Comparison of ENCODE assay signal across 25 cellular contexts in genomic region chr18:10036479-10036878, GRCh38.
DNase-seq lines count a peak whose midpoint lies in the region; ATAC-seq and TF ChIP-seq lines count a peak whose summit lies in the region.
"Had no signal": no experiment of that assay in that cellular context is flagged by ENCODE, and none has a peak within 500 bp of the region (broad histone marks: within the 10 kb centered on the region; RNA-seq: fewer than 3 reads in every experiment).

No MANE protein-coding gene starts in this region.

- no peaks in the 10 kb centered on the region for H3K9me2 ChIP-seq in SK-N-SH

- no peaks in the 10 kb centered on the region for H3K79me2 ChIP-seq in SK-N-SH (ENCODE audit: insufficient read depth)

- H3K4me1 ChIP-seq in SK-N-SH (ENCODE audit: control insufficient read depth in 1 of 2, insufficient read depth in 2 of 2, low read depth in 1 of 2, low read length in 1 of 2) (no peaks in the 10 kb centered on the region; a peak in 1 of 4 replicates), body of pancreas (peaks cover 90% of the 10 kb centered on the region), thoracic aorta (ENCODE audit: control insufficient read depth in 1 of 2, low read depth in 2 of 2) (peaks cover 17 to 75% of the 10 kb centered on the region in 2 donors)

- no peak overlapping the region for H3K9ac ChIP-seq in SK-N-SH

- H3K4me1 Mint-ChIP-seq in nephron (peaks cover 23% of the 10 kb centered on the region), CD14-positive monocyte (peaks cover 18% of the 10 kb centered on the region)

- DNase-seq in SK-N-SH (no peak), body of pancreas (no peak), thoracic aorta (ENCODE audit: low spot score) (no peak), NCI-H1436 (lab: John Stamatoyannopoulos, UW) (no peak), HUDEP-2 (lab: John Stamatoyannopoulos, UW; ENCODE audit: unreplicated experiment in 76 of 76) (no peak), CD14-positive monocyte (ENCODE audit: low spot score) (no peak)
- DNase-seq: 8988T; activated CD4-positive, alpha-beta T cell treated with anti-CD3 and anti-CD28 coated beads for 36 hours; activated CD8-positive, alpha-beta memory T cell treated with anti-CD3 and anti-CD28 coated beads for 24 hours; activated naive CD4-positive, alpha-beta T cell treated with Interleukin-2 at 50 U/mL for 16 hours; activated T-cell treated with anti-CD3 and anti-CD28 coated beads, Interleukin-2, amount 50 U/mL, for 24 hours; amygdala; Kasumi-1; mesendoderm; NCI-H187 treated with DMSO at 0.1 percent for 48 hours; NCI-H526; RPMI8226; stimulated activated CD4-positive, alpha-beta T cell treated with anti-CD3 and anti-CD28 coated beads, Interleukin-15, amount 100 ng/mL, for 24 hours; stimulated activated naive CD8-positive, alpha-beta T cell treated with anti-CD3 and anti-CD28 coated beads, Interleukin-15, amount 100 ng/mL, for 72 hours; upper lobe of right lung had no signal

- H2AFZ ChIP-seq in SK-N-SH (ENCODE audit: low read depth) = 0 out of 2 replicates have a peak overlapping the region, but pooled peaks have one; percentile 58

- no peak for TF ChIP-seq RAD21 in SK-N-SH (IDR thresholded peaks at IDR 0.05; ENCODE audit: low read length)

- H3K27ac Mint-ChIP-seq in nephron (peak overlapping the region in 2 of 3 experiments; percentile 13 to 61), CD14-positive monocyte (no peak overlapping the region)
- H3K27ac Mint-ChIP-seq: activated CD4-positive, alpha-beta T cell treated with anti-CD3 and anti-CD28 coated beads for 36 hours; activated T-cell treated with anti-CD3 and anti-CD28 coated beads, Interleukin-2, amount 50 U/mL, for 24 hours; B cell; stimulated activated naive CD8-positive, alpha-beta T cell treated with anti-CD3 and anti-CD28 coated beads, Interleukin-15, amount 100 ng/mL, for 72 hours had no signal

- no peaks in the 10 kb centered on the region for H3K27me3 ChIP-seq in SK-N-SH (ENCODE audit: insufficient read depth)
- H3K27me3 ChIP-seq in body of pancreas = no peaks in the 10 kb centered on the region
- no peaks in the 10 kb centered on the region for H3K27me3 ChIP-seq in thoracic aorta (replicated peaks; ENCODE audit: insufficient read depth)
- H3K27me3 ChIP-seq: right atrium auricular region, upper lobe of right lung had no signal

- no peaks in the 10 kb centered on the region for H4K20me1 ChIP-seq in SK-N-SH (ENCODE audit: insufficient read depth)

- H3K9me3 Mint-ChIP-seq in nephron = peaks cover 8% of the 10 kb centered on the region
- peaks cover 0 to 9% (median 4%) of the 10 kb centered on the region in 7 donors for H3K9me3 Mint-ChIP-seq in CD14-positive monocyte

- WGBS in SK-N-SH (ENCODE audit: low lambda C conversion rate) = 75% methylated on average over 6 of the region's 6 CpGs
- 89 to 99% methylated on average over 5 to 6 of the region's 6 CpGs for WGBS in body of pancreas, 2 donors

- H3K4me3 ChIP-seq in SK-N-SH (ENCODE audit: low read depth in 2 of 2, low read length in 1 of 2) (no peak overlapping the region), body of pancreas (no peak overlapping the region), thoracic aorta (no peak overlapping the region)
- H3K4me3 ChIP-seq: GM12878, right atrium auricular region, upper lobe of right lung had no signal

- intact Hi-C loops in body of pancreas (cut with DNase I) = no loop called here
- intact Hi-C loops in CD14-positive monocyte (cut with micrococcal nuclease) = no loop called here

- H3K36me3 Mint-ChIP-seq in nephron (ENCODE audit: low read depth) = peaks cover 4% of the 10 kb centered on the region
- H3K36me3 Mint-ChIP-seq in CD14-positive monocyte = peaks cover 0 to 1% of the 10 kb centered on the region in 2 donors

- no peaks in the 10 kb centered on the region for H3F3A ChIP-seq in SK-N-SH (replicated peaks; ENCODE audit: insufficient read depth)

- no peak for TF ChIP-seq POLR2A in body of pancreas (IDR thresholded peaks at IDR 0.05)

- POLR2A ChIA-PET in SK-N-SH (lab: Yijun Ruan, JAX) = no interaction called here

- TF ChIP-seq CTCF in SK-N-SH (IDR thresholded peaks at IDR 0.05) (no peak), body of pancreas (IDR thresholded peaks at IDR 0.05) (no peak), nephron (IDR thresholded peaks at IDR 0.05; ENCODE audit: unreplicated experiment in 3 of 3) (no peak), thoracic aorta (IDR thresholded peaks at IDR 0.05) (no peak), CD14-positive monocyte (IDR thresholded peaks at IDR 0.05) (no peak)

- H3K9me3 ChIP-seq in SK-N-SH (0 out of 2 replicates have a peak, but pooled peaks cover under 1% of the 10 kb centered on the region), body of pancreas (no peaks in the 10 kb centered on the region), thoracic aorta (no peaks in the 10 kb centered on the region)
- H3K9me3 ChIP-seq: right atrium auricular region had no signal

- H3K36me3 ChIP-seq in SK-N-SH (replicated peaks in 1 of 2; ENCODE audit: control insufficient read depth in 1 of 2, insufficient read depth in 2 of 2, low read length in 1 of 2) = no peaks in the 10 kb centered on the region
- no peaks in the 10 kb centered on the region for H3K36me3 ChIP-seq in body of pancreas (replicated peaks in 1 of 2; ENCODE audit: insufficient read depth in 1 of 2, low read depth in 2 of 2)
- no peaks in the 10 kb centered on the region for H3K36me3 ChIP-seq in thoracic aorta
- H3K36me3 ChIP-seq: right atrium auricular region, upper lobe of right lung had no signal

- H3K27ac ChIP-seq in SK-N-SH (ENCODE audit: low read depth in 2 of 2, low read length in 1 of 2) (no peak overlapping the region), body of pancreas (peak overlapping the region; percentile 81 to 90 (median 88)), thoracic aorta (peak overlapping the region; percentile 53 to 74)

- CTCF ChIA-PET in SK-N-SH (lab: Yijun Ruan, JAX) = no interaction called here

- H3K27me3 Mint-ChIP-seq in nephron (ENCODE audit: low read depth) (peaks cover 8% of the 10 kb centered on the region), CD14-positive monocyte (ENCODE audit: low read depth in 3 of 3) (peaks cover 2 to 8% (median 2%) of the 10 kb centered on the region in 3 donors)
- H3K27me3 Mint-ChIP-seq: stimulated activated naive CD8-positive, alpha-beta T cell treated with anti-CD3 and anti-CD28 coated beads, Interleukin-15, amount 100 ng/mL, for 72 hours had no signal

- H3K4me2 ChIP-seq in SK-N-SH = no peak overlapping the region

- no peak for ATAC-seq in SK-N-SH treated with all-trans-retinoic acid at 6 μM for 48 hours
- no peak for ATAC-seq in body of pancreas
- no peak for ATAC-seq in thoracic aorta (ENCODE audit: insufficient number of reproducible peaks, low FRiP score, low read depth)
- ATAC-seq: activated CD4-positive, alpha-beta T cell treated with anti-CD3 and anti-CD28 coated beads for 36 hours; GM12878; stimulated activated naive CD8-positive, alpha-beta T cell treated with anti-CD3 and anti-CD28 coated beads, Interleukin-15, amount 100 ng/mL, for 72 hours had no signal

- H3K4me3 Mint-ChIP-seq in nephron = no peak overlapping the region
- no peak overlapping the region for H3K4me3 Mint-ChIP-seq in CD14-positive monocyte
- H3K4me3 Mint-ChIP-seq: activated CD4-positive, alpha-beta T cell treated with anti-CD3 and anti-CD28 coated beads for 36 hours; activated T-cell treated with anti-CD3 and anti-CD28 coated beads, Interleukin-2, amount 50 U/mL, for 24 hours; B cell; stimulated activated naive CD8-positive, alpha-beta T cell treated with anti-CD3 and anti-CD28 coated beads, Interleukin-15, amount 100 ng/mL, for 72 hours had no signal

- no peak for TF ChIP-seq EP300 in SK-N-SH (IDR thresholded peaks at IDR 0.05; ENCODE audit: borderline replicate concordance in 1 of 2, low read depth in 1 of 2, low read length in 1 of 2)

TF ChIP-seq in SK-N-SH, 30 proteins besides CTCF, POLR2A, EP300 and RAD21:
- TF ChIP-seq JUND (IDR thresholded peaks at IDR 0.05) (no peak), NRF1 (IDR thresholded peaks at IDR 0.05; ENCODE audit: low read depth, low read length) (no peak), MXI1 (IDR thresholded peaks at IDR 0.05; ENCODE audit: low read depth, low read length) (no peak)
- TF ChIP-seq, protein P1, sequence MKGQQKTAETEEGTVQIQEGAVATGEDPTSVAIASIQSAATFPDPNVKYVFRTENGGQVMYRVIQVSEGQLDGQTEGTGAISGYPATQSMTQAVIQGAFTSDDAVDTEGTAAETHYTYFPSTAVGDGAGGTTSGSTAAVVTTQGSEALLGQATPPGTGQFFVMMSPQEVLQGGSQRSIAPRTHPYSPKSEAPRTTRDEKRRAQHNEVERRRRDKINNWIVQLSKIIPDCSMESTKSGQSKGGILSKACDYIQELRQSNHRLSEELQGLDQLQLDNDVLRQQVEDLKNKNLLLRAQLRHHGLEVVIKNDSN (IDR thresholded peaks at IDR 0.05; ENCODE audit: borderline replicate concordance, low read depth) = no peak

TF ChIP-seq in SK-N-SH treated with all-trans-retinoic acid at 6 μM for 48 hours, 23 proteins besides CTCF, POLR2A, EP300 and RAD21:
- TF ChIP-seq, protein P2, sequence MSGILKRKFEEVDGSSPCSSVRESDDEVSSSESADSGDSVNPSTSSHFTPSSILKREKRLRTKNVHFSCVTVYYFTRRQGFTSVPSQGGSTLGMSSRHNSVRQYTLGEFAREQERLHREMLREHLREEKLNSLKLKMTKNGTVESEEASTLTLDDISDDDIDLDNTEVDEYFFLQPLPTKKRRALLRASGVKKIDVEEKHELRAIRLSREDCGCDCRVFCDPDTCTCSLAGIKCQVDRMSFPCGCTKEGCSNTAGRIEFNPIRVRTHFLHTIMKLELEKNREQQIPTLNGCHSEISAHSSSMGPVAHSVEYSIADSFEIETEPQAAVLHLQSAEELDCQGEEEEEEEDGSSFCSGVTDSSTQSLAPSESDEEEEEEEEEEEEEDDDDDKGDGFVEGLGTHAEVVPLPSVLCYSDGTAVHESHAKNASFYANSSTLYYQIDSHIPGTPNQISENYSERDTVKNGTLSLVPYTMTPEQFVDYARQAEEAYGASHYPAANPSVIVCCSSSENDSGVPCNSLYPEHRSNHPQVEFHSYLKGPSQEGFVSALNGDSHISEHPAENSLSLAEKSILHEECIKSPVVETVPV (CRISPR knock-in tag; IDR thresholded peaks at IDR 0.05) = no peak

Comparison
In these comparisons a context has a peak if more than half of its experiments do, and no peak if none do; other contexts are left out.
1. H3K27ac ChIP-seq: peak in body of pancreas (4 of 4) and thoracic aorta (2 of 2); none in SK-N-SH (0 of 2).
2. H3K27ac Mint-ChIP-seq: peak in nephron (2 of 3); none in CD14-positive monocyte (0 of 7).